Comparison of ENCODE assay signal across 8 cellular contexts in the genomic region with DNA sequence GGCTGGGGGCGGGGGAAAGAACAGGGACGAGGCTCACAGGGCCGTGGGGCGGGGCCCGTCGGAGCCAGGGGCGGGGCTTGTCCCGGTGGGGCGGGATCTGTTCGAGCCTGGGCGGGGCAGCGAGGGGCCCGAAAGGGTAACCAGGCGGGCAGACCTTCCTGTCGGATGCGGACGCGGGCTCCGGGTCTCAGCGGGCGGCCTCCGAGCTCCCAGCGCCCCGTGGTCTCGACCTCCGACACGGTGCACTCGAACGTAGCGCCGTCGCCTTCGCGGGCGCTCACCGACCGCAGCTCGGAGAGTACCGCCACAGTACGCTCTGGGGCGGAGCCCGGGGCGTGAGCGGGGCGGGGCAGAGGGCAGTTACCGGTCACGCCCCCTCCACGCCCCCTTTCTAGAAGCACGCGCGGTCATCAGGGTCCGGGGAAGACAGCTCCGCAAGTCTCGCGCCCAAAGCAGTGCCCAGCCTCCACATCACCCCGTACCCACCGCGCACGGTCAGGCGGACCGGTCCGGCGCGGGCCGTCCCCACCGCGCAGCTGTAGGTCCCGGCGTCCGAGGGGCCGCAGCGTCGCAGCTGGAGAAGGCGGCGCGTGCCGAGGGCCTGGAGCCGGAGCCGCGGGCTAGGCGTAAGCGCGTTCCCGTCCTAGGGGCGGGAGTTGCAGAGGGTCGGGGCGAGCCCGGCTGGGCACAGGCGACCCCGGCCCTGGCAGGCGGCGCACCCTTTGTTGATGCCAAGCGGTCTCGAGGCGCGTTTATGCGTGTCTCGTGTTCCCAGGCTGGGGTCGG. TPM values are rescaled to one million over a fixed set of nuclear protein-coding genes. Genes with fewer than 3 reads are reported as not detected.
DNase-seq lines count a peak whose midpoint lies in the region; ATAC-seq and TF ChIP-seq lines count a peak whose summit lies in the region.

No MANE protein-coding gene starts in this region.

- intact Hi-C loops in CD14-positive monocyte (cut with micrococcal nuclease) = loop anchor here (5.0 kb wide), 1 partner anchor 45 kb away; a partner anchor contains a TSS
- intact Hi-C loops in OCI-LY7 (cut with micrococcal nuclease; ENCODE audit: unreplicated experiment) = no loop called here

- no peaks in the 10 kb centered on the region for H3K9me3 ChIP-seq in OCI-LY7 (ENCODE audit: low read length)

- H3K4me3 Mint-ChIP-seq in CD14-positive monocyte (peak overlapping the region; percentile 67 to 81), naive B cell (peak overlapping the region; percentile 69 to 87 (median 79))
- peak overlapping the region; percentile 87 to 91 for H3K4me3 Mint-ChIP-seq in activated T-cell treated with anti-CD3 and anti-CD28 coated beads, Interleukin-2, amount 50 U/mL, for 72 hours

- peak overlapping the region; percentile 94 for H3K4me2 ChIP-seq in OCI-LY7 (ENCODE audit: low read length)

- H3K4me1 ChIP-seq in OCI-LY7 (ENCODE audit: insufficient read depth, low read length, poor library complexity, severe bottlenecking) = peaks cover 7% of the 10 kb centered on the region

- no peaks in the 10 kb centered on the region for H4K20me1 ChIP-seq in OCI-LY7 (ENCODE audit: insufficient read depth, low read length)

- no TSS peak for BruUV-seq in OCI-LY7 (replicated peaks; lab: Mats Ljungman, UMichigan)

- CTCF ChIA-PET in OCI-LY7 (lab: Charles Lee; ENCODE audit: unreplicated experiment) = no interaction called here

- H3K36me3 Mint-ChIP-seq in CD14-positive monocyte (peaks cover 0 to 3% of the 10 kb centered on the region in 2 donors), naive B cell (no peaks in the 10 kb centered on the region)
- H3K36me3 Mint-ChIP-seq in activated T-cell treated with anti-CD3 and anti-CD28 coated beads, Interleukin-2, amount 50 U/mL, for 72 hours (ENCODE audit: insufficient read depth in 2 of 2) = no peaks in the 10 kb centered on the region

- no peaks in the 10 kb centered on the region for H3K79me2 ChIP-seq in OCI-LY7 (ENCODE audit: insufficient read depth, low read depth, low read length)

- H3K4me1 Mint-ChIP-seq in CD14-positive monocyte (peaks cover 8% of the 10 kb centered on the region), naive B cell (peaks cover 11 to 13% (median 12%) of the 10 kb centered on the region in 3 donors)
- peaks cover 10% of the 10 kb centered on the region for H3K4me1 Mint-ChIP-seq in activated T-cell treated with anti-CD3 and anti-CD28 coated beads, Interleukin-2, amount 50 U/mL, for 72 hours (ENCODE audit: low read depth)

- DNase-seq in CD14-positive monocyte (ENCODE audit: low spot score) (peak; percentile 73), OCI-LY7 (ENCODE audit: low spot score) (peak; percentile 76), fibroblast of gingiva (ENCODE audit: low read depth) (peak; percentile 68), naive B cell (peak; percentile 68)
- peak; percentile 89 to 91 for DNase-seq in activated T-cell treated with anti-CD3 and anti-CD28 coated beads, Interleukin-2, amount 50 U/mL, for 72 hours
- peak; percentile 76 for DNase-seq in stimulated activated CD8-positive, alpha-beta memory T cell treated with anti-CD3 and anti-CD28 coated beads, Interleukin-7, amount 100 ng/mL, for 24 hours (ENCODE audit: low read depth)

- ATAC-seq in GM19438 (IDR thresholded peaks at IDR 0.05; ENCODE audit: low read depth, unreplicated experiment) (peak; percentile 92), HG03520 (IDR thresholded peaks at IDR 0.05; ENCODE audit: unreplicated experiment) (peak; percentile 70), naive B cell (ENCODE audit: low read depth in 2 of 2) (peak; percentile 94 to 98)
- ATAC-seq in activated T-cell treated with anti-CD3 and anti-CD28 coated beads, Interleukin-2, amount 50 U/mL, for 72 hours (replicated peaks in 1 of 2) = peak; percentile 90 to 93

- peak overlapping the region in 1 of 7 donors; percentile 21 for H3K27ac Mint-ChIP-seq in CD14-positive monocyte
- H3K27ac Mint-ChIP-seq in activated T-cell treated with anti-CD3 and anti-CD28 coated beads, Interleukin-2, amount 50 U/mL, for 72 hours = no peak overlapping the region
- H3K27ac Mint-ChIP-seq in naive B cell = peak overlapping the region in 1 of 6 donors; percentile 56

- TF ChIP-seq CTCF in CD14-positive monocyte (IDR thresholded peaks at IDR 0.05) = no peak
- TF ChIP-seq CTCF in OCI-LY7 (conservative IDR thresholded peaks at IDR 0.05; ENCODE audit: low read length) = no peak

- POLR2A ChIA-PET in OCI-LY7 (lab: Charles Lee) = interaction anchor here (0.6 kb wide), 1 partner anchor 537 kb away, joined by 3 read pairs; no protein-coding TSS in a partner anchor

- H3K9me3 Mint-ChIP-seq in CD14-positive monocyte (peaks cover 0 to 9% (median 3%) of the 10 kb centered on the region in 7 donors), naive B cell (peaks cover 0 to 5% (median 0%) of the 10 kb centered on the region in 7 donors)
- H3K9me3 Mint-ChIP-seq in activated T-cell treated with anti-CD3 and anti-CD28 coated beads, Interleukin-2, amount 50 U/mL, for 72 hours = no peaks in the 10 kb centered on the region

- H3K4me3 ChIP-seq in OCI-LY7 (ENCODE audit: low read depth, low read length, poor library complexity, severe bottlenecking) = peak overlapping the region; percentile 69

- no peaks in the 10 kb centered on the region for H3K9me2 ChIP-seq in OCI-LY7 (ENCODE audit: insufficient read depth, low read length)

- no peaks in the 10 kb centered on the region for H3K36me3 ChIP-seq in OCI-LY7 (ENCODE audit: insufficient read depth, low read length)

- H3K27ac ChIP-seq in OCI-LY7 (ENCODE audit: low read depth, low read length, poor library complexity, severe bottlenecking) = peak overlapping the region; percentile 46

- H3K27me3 Mint-ChIP-seq in CD14-positive monocyte (ENCODE audit: low read depth in 3 of 3) (peaks cover 35 to 57% (median 46%) of the 10 kb centered on the region in 3 donors), naive B cell (peaks cover 28 to 87% (median 82%) of the 10 kb centered on the region in 3 donors)
- H3K27me3 Mint-ChIP-seq in activated T-cell treated with anti-CD3 and anti-CD28 coated beads, Interleukin-2, amount 50 U/mL, for 72 hours (ENCODE audit: low read depth) = peaks cover 26% of the 10 kb centered on the region

- peak overlapping the region; percentile 92 for H2AFZ ChIP-seq in OCI-LY7 (ENCODE audit: low read length)

RNA-seq across cellular contexts. Expression of a gene that starts 8.7 kb away (rescaled TPM):
- polyA plus RNA-seq in CD14-positive monocyte = not detected
- 1.4 and 2.5 TPM in 2 replicates for total RNA-seq in OCI-LY7 (2014; rRNA removed; shearing (Covaris generic))
- total RNA-seq in OCI-LY7 (2022) = 6.1 and 6.6 TPM in 2 replicates
- 1 to 10 TPM; 4.5 to 5.3 TPM for total RNA-seq in activated T-cell treated with anti-CD3 and anti-CD28 coated beads, Interleukin-2, amount 50 U/mL, for 72 hours
- 1 to 10 TPM in 1 of 6 donors, not detected in 5; 1.2 TPM for polyA plus RNA-seq in naive B cell (ENCODE audit: low read depth in 6 of 6)

RNA-seq across cellular contexts. Expression of a gene that starts 9.0 kb away (rescaled TPM):
- polyA plus RNA-seq in CD14-positive monocyte (under 1 TPM; 0.09 to 0.32 TPM), naive B cell (ENCODE audit: low read depth in 6 of 6) (1 to 10 TPM in 1 of 6 donors, under 1 TPM in 5; 0.17 to 5.0 (median 0.41) TPM)
- 14.5 and 24.1 TPM in 2 replicates for total RNA-seq in OCI-LY7 (2014; rRNA removed; shearing (Covaris generic))
- total RNA-seq in OCI-LY7 (2022) = 30.5 and 33.0 TPM in 2 replicates
- 10 to 100 TPM; 24.7 to 25.5 TPM for total RNA-seq in activated T-cell treated with anti-CD3 and anti-CD28 coated beads, Interleukin-2, amount 50 U/mL, for 72 hours

RNA-seq across cellular contexts. Expression of a gene that starts 18.8 kb away (rescaled TPM):
- polyA plus RNA-seq in CD14-positive monocyte (not detected), naive B cell (ENCODE audit: low read depth in 6 of 6) (not detected)
- 0.25 TPM in 1 of 2 replicates, not detected in the other for total RNA-seq in OCI-LY7 (2014; rRNA removed; shearing (Covaris generic))
- total RNA-seq in OCI-LY7 (2022) = 0.18 TPM in 1 of 2 replicates, not detected in the other
- total RNA-seq in activated T-cell treated with anti-CD3 and anti-CD28 coated beads, Interleukin-2, amount 50 U/mL, for 72 hours = 1 to 10 TPM in 1 of 2 donors, under 1 TPM in 1; 0.83 to 1.3 TPM

RNA-seq across cellular contexts. Expression of a gene that starts 19.5 kb away (rescaled TPM):
- not detected for polyA plus RNA-seq in CD14-positive monocyte
- not detected in 2 replicates for total RNA-seq in OCI-LY7 (2014; rRNA removed; shearing (Covaris generic))
- total RNA-seq in OCI-LY7 (2022) = not detected in 2 replicates
- not detected for total RNA-seq in activated T-cell treated with anti-CD3 and anti-CD28 coated beads, Interleukin-2, amount 50 U/mL, for 72 hours
- not detected for polyA plus RNA-seq in naive B cell (ENCODE audit: low read depth in 6 of 6)

RNA-seq across cellular contexts. Expression of a gene that starts 38.3 kb away (rescaled TPM):
- polyA plus RNA-seq in CD14-positive monocyte (not detected), naive B cell (ENCODE audit: low read depth in 6 of 6) (not detected)
- total RNA-seq in OCI-LY7 (2014; rRNA removed; shearing (Covaris generic)) = 0.39 and 0.73 TPM in 2 replicates
- 0.74 and 0.96 TPM in 2 replicates for total RNA-seq in OCI-LY7 (2022)
- total RNA-seq in activated T-cell treated with anti-CD3 and anti-CD28 coated beads, Interleukin-2, amount 50 U/mL, for 72 hours = under 1 TPM; 0.19 to 0.30 TPM

Comparison
In these comparisons a context has a peak if more than half of its experiments do, and no peak if none do; other contexts are left out.
1. Peak in every context shown above with its lines: DNase-seq, ATAC-seq, H3K4me3 ChIP-seq and H3K27ac ChIP-seq.